ENCODE assay signal across 18 cellular contexts in genomic region chr1:27400963-27401341, GRCh38. TPM values are rescaled to one million over a fixed set of nuclear protein-coding genes. Genes with fewer than 3 reads are reported as not detected.
A peak's percentile ranks its signal among the peaks of the same experiment; 100 is the strongest.
DNase-seq lines count a peak whose midpoint lies in the region; ATAC-seq, FAIRE-seq and TF ChIP-seq lines count a peak whose summit lies in the region.
"Had no signal": no experiment of that assay in that cellular context is flagged by ENCODE, and none has a peak within 500 bp of the region (broad histone marks: within the 10 kb centered on the region; RNA-seq: fewer than 3 reads in every experiment).

No MANE protein-coding gene starts in this region.

- no peak overlapping the region for H4K5ac ChIP-seq in H1 (ENCODE audit: insufficient read length, low read depth, low read length)

- no peak overlapping the region for H3K9ac ChIP-seq in H1 (replicated peaks in 1 of 4; ENCODE audit: extremely low read depth in 1 of 4, low read depth in 3 of 4, low read length in 3 of 4)
- H3K9ac ChIP-seq: GM23248, SK-N-SH had no signal

- no peak overlapping the region for H2BK12ac ChIP-seq in H1 (ENCODE audit: low read depth, low read length)

- H3K27ac ChIP-seq in left ventricle myocardium inferior (replicated peaks) (peak overlapping the region; percentile 85), H1 (ENCODE audit: low read depth, low read length) (no peak overlapping the region)
- H3K27ac ChIP-seq: GM23248 had no signal

- no peaks in the 10 kb centered on the region for H3K9me3 ChIP-seq in left ventricle myocardium inferior (replicated peaks)
- H3K9me3 ChIP-seq in H1 (ENCODE audit: insufficient read depth in 2 of 2, low read depth in 1 of 2, low read length in 1 of 2): no peaks in the 10 kb centered on the region
- H3K9me3 ChIP-seq: Caco-2, SK-N-SH had no signal

- H3K4me2 ChIP-seq in H1 (ENCODE audit: insufficient read depth in 1 of 2, low read depth in 2 of 2, low read length in 2 of 2): no peak overlapping the region
- H3K4me2 ChIP-seq: SK-N-SH had no signal

- peak overlapping the region; percentile 85 for H3K27ac Mint-ChIP-seq in stimulated activated effector memory CD8-positive, alpha-beta T cell treated with anti-CD3 and anti-CD28 coated beads, Interleukin-12 subunit alpha, Interleukin-12 subunit beta, amount 100 ng/mL, for 72 hours

- no peaks in the 10 kb centered on the region for H3K79me2 ChIP-seq in H1 (ENCODE audit: control insufficient read depth in 1 of 2, insufficient read depth in 2 of 2, low read length in 2 of 2)

- no peak overlapping the region for H3K18ac ChIP-seq in H1 (ENCODE audit: extremely low read depth, low read length)

- no peak overlapping the region for H2AK5ac ChIP-seq in H1 (ENCODE audit: low read depth, low read length)

- H3K36me3 Mint-ChIP-seq in stimulated activated effector memory CD8-positive, alpha-beta T cell treated with anti-CD3 and anti-CD28 coated beads, Interleukin-12 subunit alpha, Interleukin-12 subunit beta, amount 100 ng/mL, for 72 hours: peaks cover 67% of the 10 kb centered on the region

- H3K36me3 ChIP-seq in left ventricle myocardium inferior: no peaks in the 10 kb centered on the region
- H3K36me3 ChIP-seq in H1 (ENCODE audit: control insufficient read depth in 2 of 4, insufficient read depth in 4 of 4, low read length in 3 of 4): no peaks in the 10 kb centered on the region

- H3K14ac ChIP-seq in H1 (ENCODE audit: insufficient read length): no peak overlapping the region

- no peaks in the 10 kb centered on the region for H3K9me3 Mint-ChIP-seq in stimulated activated effector memory CD8-positive, alpha-beta T cell treated with anti-CD3 and anti-CD28 coated beads, Interleukin-12 subunit alpha, Interleukin-12 subunit beta, amount 100 ng/mL, for 72 hours

- H2BK15ac ChIP-seq in H1 (ENCODE audit: low read length): no peak overlapping the region

- H2BK20ac ChIP-seq in H1 (ENCODE audit: low read length): no peak overlapping the region

- H2BK120ac ChIP-seq in H1 (replicated peaks; ENCODE audit: low read depth, low read length): no peak overlapping the region

- H3K23me2 ChIP-seq in H1 (ENCODE audit: low read depth, low read length): no peaks in the 10 kb centered on the region

- H3K4me3 Mint-ChIP-seq in stimulated activated effector memory CD8-positive, alpha-beta T cell treated with anti-CD3 and anti-CD28 coated beads, Interleukin-12 subunit alpha, Interleukin-12 subunit beta, amount 100 ng/mL, for 72 hours: no peak overlapping the region

- no peaks in the 10 kb centered on the region for H3K27me3 ChIP-seq in left ventricle myocardium inferior (ENCODE audit: low read depth)
- no peaks in the 10 kb centered on the region for H3K27me3 ChIP-seq in H1 (replicated peaks in 1 of 4; ENCODE audit: control insufficient read depth in 3 of 4, extremely low read depth in 1 of 4, insufficient read depth in 3 of 4, low read length in 3 of 4)

- no peak for TF ChIP-seq EP300 in H1 (IDR thresholded peaks at IDR 0.05; ENCODE audit: borderline replicate concordance in 1 of 2, low read depth in 2 of 2, low read length in 2 of 2)

- no peak for FAIRE-seq in H1 (lab: Jason Lieb, UNC)
- FAIRE-seq: HTR-8/SVneo had no signal

- no peak for ATAC-seq in stimulated activated effector memory CD8-positive, alpha-beta T cell treated with anti-CD3 and anti-CD28 coated beads, Interleukin-12 subunit alpha, Interleukin-12 subunit beta, amount 100 ng/mL, for 72 hours
- ATAC-seq in HG03108 (IDR thresholded peaks at IDR 0.05; ENCODE audit: unreplicated experiment): no peak
- ATAC-seq in GM18858 (IDR thresholded peaks at IDR 0.05; ENCODE audit: unreplicated experiment): no peak

- H4K20me1 ChIP-seq in H1 (replicated peaks in 1 of 2; ENCODE audit: control insufficient read depth in 1 of 2, insufficient read depth in 2 of 2, low read length in 2 of 2): peaks cover 0 to 4% of the 10 kb centered on the region in 2 experiments

- no peak overlapping the region for H2AFZ ChIP-seq in H1 (ENCODE audit: low read length)
- H2AFZ ChIP-seq: GM23248 had no signal

- peaks cover 100% of the 10 kb centered on the region for H3K4me1 ChIP-seq in left ventricle myocardium inferior
- peaks cover 9 to 43% (median 21%) of the 10 kb centered on the region in 4 experiments for H3K4me1 ChIP-seq in H1 (replicated peaks in 1 of 4; ENCODE audit: control insufficient read depth in 3 of 4, insufficient read depth in 4 of 4, low read length in 3 of 4)

- H3K4ac ChIP-seq in H1 (replicated peaks; ENCODE audit: insufficient read length, low read depth, low read length): no peak overlapping the region

- DNase-seq in left ventricle myocardium inferior (no peak), cardiac septum (ENCODE audit: low spot score) (no peak), H1 (ENCODE audit: low read depth in 1 of 2, low spot score in 2 of 2) (no peak)
- DNase-seq in stimulated activated effector memory CD8-positive, alpha-beta T cell treated with anti-CD3 and anti-CD28 coated beads, Interleukin-12 subunit alpha, Interleukin-12 subunit beta, amount 100 ng/mL, for 72 hours (ENCODE audit: low spot score in 2 of 2): no peak
- DNase-seq: 8988T, C1 segment of cervical spinal cord, Caco-2, KBM-7, NCI-H1048, NCI-H226, NCI-H526 treated with DMSO at 0.1 percent for 48 hours, Right ventricle myocardium superior had no signal

- no peaks in the 10 kb centered on the region for H3K79me1 ChIP-seq in H1 (ENCODE audit: low read depth, low read length)

- POLR2A ChIA-PET in H1 (lab: Charles Lee; ENCODE audit: partially characterized antibody): interaction anchor here (1.0 to 1.6 kb wide), 5 partner anchors 8 to 204 kb away, joined by 3 to 6 read pairs (median 3); partner anchors contain the start of gene MAP3K6

- TF ChIP-seq RAD21 in H1 (IDR thresholded peaks at IDR 0.05 in 1 of 2, conservative IDR thresholded peaks at IDR 0.05 in 1 of 2; ENCODE audit: low read depth in 2 of 2, low read length in 2 of 2): no peak

- H4K91ac ChIP-seq in H1 (replicated peaks; ENCODE audit: insufficient read length, low read length): no peak overlapping the region

- no peak overlapping the region for H2BK5ac ChIP-seq in H1 (ENCODE audit: low read depth, low read length)

- no peak overlapping the region for H3K23ac ChIP-seq in H1 (ENCODE audit: insufficient read length)

- H3K4me1 Mint-ChIP-seq in stimulated activated effector memory CD8-positive, alpha-beta T cell treated with anti-CD3 and anti-CD28 coated beads, Interleukin-12 subunit alpha, Interleukin-12 subunit beta, amount 100 ng/mL, for 72 hours: peaks cover 27% of the 10 kb centered on the region

- TF ChIP-seq CTCF in left ventricle myocardium inferior (IDR thresholded peaks at IDR 0.05; ENCODE audit: borderline replicate concordance) (no peak), H1 (IDR thresholded peaks at IDR 0.05; ENCODE audit: control extremely low read depth in 1 of 3, insufficient read depth in 1 of 3, low read depth in 1 of 3, low read length in 3 of 3) (no peak)

- TF ChIP-seq POLR2A in H1 (IDR thresholded peaks at IDR 0.05; ENCODE audit: control extremely low read depth in 1 of 2, low read depth in 2 of 2, low read length in 2 of 2): no peak

- no peak overlapping the region for H4K8ac ChIP-seq in H1 (ENCODE audit: extremely low read depth, insufficient read depth, low read length)

- WGBS in H1 (ENCODE audit: extremely low coverage in 1 of 2, insufficient coverage in 1 of 2, insufficient read length in 1 of 2, insufficient replicate concordance in 2 of 2, low coverage in 1 of 2, low lambda C conversion rate in 2 of 2, missing lambda C conversion rate in 1 of 2), 2 experiments: 93% methylated on average over 5 of the region's 5 CpGs; no CpG with 5 or more reads in 1 of the 2 experiments

- intact Hi-C loops in left ventricle myocardium inferior (cut with micrococcal nuclease): no loop called here
- intact Hi-C loops in cardiac septum (cut with DNase I): no loop called here

- CTCF ChIA-PET in H1 (lab: Charles Lee; ENCODE audit: partially characterized antibody): interaction anchor here (0.6 to 37.8 kb wide), 16 partner anchors 13 to 261 kb away, joined by 3 to 863 read pairs (median 10); partner anchors contain the start of genes AHDC1, GPR3 and MAP3K6

- H3K4me3 ChIP-seq in left ventricle myocardium inferior: no peak overlapping the region
- no peak overlapping the region for H3K4me3 ChIP-seq in H1 (ENCODE audit: extremely low read depth in 1 of 4, insufficient read depth in 2 of 4, low read depth in 3 of 4, low read length in 4 of 4)
- H3K4me3 ChIP-seq: GM23248 had no signal

- H3K56ac ChIP-seq in H1 (replicated peaks; ENCODE audit: insufficient read length, low read depth, low read length): no peak overlapping the region

RNA-seq across cellular contexts. Expression of gene GPR3, which starts 8.5 kb away (rescaled TPM):
- 0.16 TPM for total RNA-seq in left ventricle myocardium inferior
- total RNA-seq in cardiac septum: 2.3 TPM
- total RNA-seq in H1 (2021; fragmentation: NEBNext Ultra II Directional; extraction: Animal tissue kit (Norgen Biotek cat#: 25700)): 9.4 and 9.9 TPM in 2 replicates
- polyA plus RNA-seq in H1 (2011; rRNA removed): 26.5 and 34.9 TPM in 2 replicates
- polyA plus RNA-seq in H1 (2011; cell fraction: cytosol; rRNA removed): 13.5 TPM
- polyA plus RNA-seq in H1 (2011; cell fraction: nucleus; rRNA removed): 21.1 TPM
- polyA plus RNA-seq in H1 (2012, experiment 1 of 2): 9.0 to 9.9 TPM (median 9.4 TPM) in 4 replicates
- polyA plus RNA-seq in H1 (2012, experiment 2 of 2): 11.8 TPM
- polyA plus RNA-seq in H1 (2013, experiment 1 of 2): 27.7 TPM
- 27.2 TPM for polyA plus RNA-seq in H1 (2013, experiment 2 of 2)
- polyA minus RNA-seq in H1 (2011; rRNA and poly(A)+ RNA removed): 15.8 and 16.7 TPM in 2 replicates
- polyA minus RNA-seq in H1 (2011; cell fraction: cytosol; rRNA and poly(A)+ RNA removed): 7.1 TPM
- polyA minus RNA-seq in H1 (2011; cell fraction: nucleus; rRNA and poly(A)+ RNA removed): 9.1 TPM

RNA-seq across cellular contexts. Expression of gene CD164L2, which starts 17.8 kb away (rescaled TPM):
- total RNA-seq in left ventricle myocardium inferior (not detected), cardiac septum (not detected)
- total RNA-seq in H1 (2021; fragmentation: NEBNext Ultra II Directional; extraction: Animal tissue kit (Norgen Biotek cat#: 25700)): 3.3 and 3.8 TPM in 2 replicates
- 3.3 and 5.5 TPM in 2 replicates for polyA plus RNA-seq in H1 (2011; rRNA removed)
- 6.5 TPM for polyA plus RNA-seq in H1 (2011; cell fraction: cytosol; rRNA removed)
- 26.5 TPM for polyA plus RNA-seq in H1 (2011; cell fraction: nucleus; rRNA removed)
- polyA plus RNA-seq in H1 (2012, experiment 1 of 2): 3.0 to 4.1 TPM (median 3.4 TPM) in 4 replicates
- 2.5 TPM for polyA plus RNA-seq in H1 (2012, experiment 2 of 2)
- 1.9 TPM for polyA plus RNA-seq in H1 (2013, experiment 1 of 2)
- 1.7 TPM for polyA plus RNA-seq in H1 (2013, experiment 2 of 2)
- 0.63 and 1.5 TPM in 2 replicates for polyA minus RNA-seq in H1 (2011; rRNA and poly(A)+ RNA removed)
- polyA minus RNA-seq in H1 (2011; cell fraction: cytosol; rRNA and poly(A)+ RNA removed): not detected
- 3.1 TPM for polyA minus RNA-seq in H1 (2011; cell fraction: nucleus; rRNA and poly(A)+ RNA removed)
- total RNA-seq: Caco-2, GM23248, M059J, Right ventricle myocardium superior had no signal
- polyA plus RNA-seq: GM23248 had no signal

RNA-seq across cellular contexts. Expression of gene FCN3, which starts 26.3 kb away (rescaled TPM):
- total RNA-seq in left ventricle myocardium inferior (27.3 TPM), cardiac septum (32.2 TPM)
- total RNA-seq in H1 (2021; fragmentation: NEBNext Ultra II Directional; extraction: Animal tissue kit (Norgen Biotek cat#: 25700)): 0.30 TPM in 1 of 2 replicates, not detected in the other
- 0.35 and 0.57 TPM in 2 replicates for polyA plus RNA-seq in H1 (2011; rRNA removed)
- polyA plus RNA-seq in H1 (2011; cell fraction: cytosol; rRNA removed): 0.32 TPM
- polyA plus RNA-seq in H1 (2011; cell fraction: nucleus; rRNA removed): 0.90 TPM
- polyA plus RNA-seq in H1 (2012, experiment 1 of 2): 0.28 to 0.78 TPM (median 0.40 TPM) in 3 of 4 replicates, not detected in the other
- not detected for polyA plus RNA-seq in H1 (2012, experiment 2 of 2)
- polyA plus RNA-seq in H1 (2013, experiment 1 of 2): 0.47 TPM
- polyA plus RNA-seq in H1 (2013, experiment 2 of 2): 0.28 TPM
- polyA minus RNA-seq in H1 (2011; rRNA and poly(A)+ RNA removed): not detected in 2 replicates
- polyA minus RNA-seq in H1 (2011; cell fraction: cytosol; rRNA and poly(A)+ RNA removed): not detected
- not detected for polyA minus RNA-seq in H1 (2011; cell fraction: nucleus; rRNA and poly(A)+ RNA removed)
- total RNA-seq: Caco-2, GM23248, M059J had no signal
- polyA plus RNA-seq: GM23248, SK-N-SH had no signal

RNA-seq across cellular contexts. Expression of gene MAP3K6, which starts 34.2 kb away (rescaled TPM):
- total RNA-seq in left ventricle myocardium inferior (45.2 TPM), cardiac septum (53.1 TPM)
- 7.6 and 11.2 TPM in 2 replicates for total RNA-seq in H1 (2021; fragmentation: NEBNext Ultra II Directional; extraction: Animal tissue kit (Norgen Biotek cat#: 25700))
- 7.4 and 10.3 TPM in 2 replicates for polyA plus RNA-seq in H1 (2011; rRNA removed)
- 6.7 TPM for polyA plus RNA-seq in H1 (2011; cell fraction: cytosol; rRNA removed)
- 40.8 TPM for polyA plus RNA-seq in H1 (2011; cell fraction: nucleus; rRNA removed)
- polyA plus RNA-seq in H1 (2012, experiment 1 of 2): 8.5 to 12.5 TPM (median 9.7 TPM) in 4 replicates
- 9.5 TPM for polyA plus RNA-seq in H1 (2012, experiment 2 of 2)
- 10.9 TPM for polyA plus RNA-seq in H1 (2013, experiment 1 of 2)
- 10.7 TPM for polyA plus RNA-seq in H1 (2013, experiment 2 of 2)
- 4.6 and 5.6 TPM in 2 replicates for polyA minus RNA-seq in H1 (2011; rRNA and poly(A)+ RNA removed)
- polyA minus RNA-seq in H1 (2011; cell fraction: cytosol; rRNA and poly(A)+ RNA removed): 2.6 TPM
- polyA minus RNA-seq in H1 (2011; cell fraction: nucleus; rRNA and poly(A)+ RNA removed): 11.6 TPM

RNA-seq across cellular contexts. Expression of gene SYTL1, which starts 59.1 kb away (rescaled TPM):
- total RNA-seq in left ventricle myocardium inferior (1.1 TPM), cardiac septum (0.65 TPM)
- total RNA-seq in H1 (2021; fragmentation: NEBNext Ultra II Directional; extraction: Animal tissue kit (Norgen Biotek cat#: 25700)): 6.4 and 8.8 TPM in 2 replicates
- polyA plus RNA-seq in H1 (2011; rRNA removed): 19.5 and 33.8 TPM in 2 replicates
- polyA plus RNA-seq in H1 (2011; cell fraction: cytosol; rRNA removed): 14.6 TPM
- 63.0 TPM for polyA plus RNA-seq in H1 (2011; cell fraction: nucleus; rRNA removed)
- 4.0 to 13.1 TPM (median 10.8 TPM) in 4 replicates for polyA plus RNA-seq in H1 (2012, experiment 1 of 2)
- polyA plus RNA-seq in H1 (2012, experiment 2 of 2): 6.3 TPM
- polyA plus RNA-seq in H1 (2013, experiment 1 of 2): 8.5 TPM
- 8.4 TPM for polyA plus RNA-seq in H1 (2013, experiment 2 of 2)
- polyA minus RNA-seq in H1 (2011; rRNA and poly(A)+ RNA removed): 2.9 and 5.0 TPM in 2 replicates
- polyA minus RNA-seq in H1 (2011; cell fraction: cytosol; rRNA and poly(A)+ RNA removed): 5.7 TPM
- polyA minus RNA-seq in H1 (2011; cell fraction: nucleus; rRNA and poly(A)+ RNA removed): 13.1 TPM
- total RNA-seq: GM23248 had no signal
- polyA plus RNA-seq: GM23248 had no signal

Comparison
In these comparisons a context has a peak if more than half of its experiments do, and no peak if none do; other contexts are left out.
1. RNA of gene FCN3, which starts 26.3 kb away (total RNA-seq): 32.2 TPM in cardiac septum (single experiment) and 27.3 TPM in left ventricle myocardium inferior (single experiment); 0.30 TPM in H1; every median in the first group is over 10 times any median in the second.